Comparison of ENCODE assay signal across 1 cellular context in genomic region chr2:69643602-69644505, GRCh38.
A peak's percentile ranks its signal among the peaks of the same experiment; 100 is the strongest.
TF ChIP-seq lines count a peak whose summit lies in the region.

Gene AAK1, minus strand, starts transcription at chr2:69643739. Its CDS starts 699 bp downstream, at chr2:69643040.

TF ChIP-seq in HepG2, 621 proteins besides CTCF, POLR2A, EP300 and RAD21 (continued from another document and continues in another):
- peak; percentile 29 for TF ChIP-seq ZNF407 (CRISPR knock-in tag; IDR thresholded peaks at IDR 0.05; ENCODE audit: not compliant biosample characterization)
- TF ChIP-seq NCOA1 (CRISPR knock-in tag; IDR thresholded peaks at IDR 0.05) = 0 out of 2 replicates have a peak, but pooled peaks have one; percentile 49
- TF ChIP-seq ZFY (CRISPR knock-in tag; IDR thresholded peaks at IDR 0.05) = peak; percentile 97
- peak; percentile 88 for TF ChIP-seq MEIS2 (CRISPR knock-in tag; IDR thresholded peaks at IDR 0.05)
- TF ChIP-seq FOXO4 (CRISPR knock-in tag; conservative IDR thresholded peaks at IDR 0.05) = no peak
- peak; percentile 87 for TF ChIP-seq KDM2A (CRISPR knock-in tag; IDR thresholded peaks at IDR 0.05; ENCODE audit: borderline replicate concordance, low read depth)
- no peak for TF ChIP-seq MTF1 (CRISPR knock-in tag; IDR thresholded peaks at IDR 0.05)
- peak; percentile 90 for TF ChIP-seq ZNF687 (CRISPR knock-in tag; IDR thresholded peaks at IDR 0.05)
- no peak for TF ChIP-seq PHF5A (CRISPR knock-in tag; IDR thresholded peaks at IDR 0.05; ENCODE audit: low read depth, unreplicated experiment)
- no peak for TF ChIP-seq ZNF33B (CRISPR knock-in tag; IDR thresholded peaks at IDR 0.05)
- TF ChIP-seq STAT6 (CRISPR knock-in tag; IDR thresholded peaks at IDR 0.05; ENCODE audit: borderline replicate concordance) = no peak
- no peak for TF ChIP-seq IRX3 (CRISPR knock-in tag; IDR thresholded peaks at IDR 0.05; ENCODE audit: borderline replicate concordance, low read depth)
- peak; percentile 94 for TF ChIP-seq POLR2G (IDR thresholded peaks at IDR 0.05; ENCODE audit: low read depth, low read length)
- peak; percentile 83; the same call in 1 of the 2 replicates for TF ChIP-seq ZBTB3 (CRISPR knock-in tag; IDR thresholded peaks at IDR 0.05; ENCODE audit: borderline replicate concordance, low read depth)
- no peak for TF ChIP-seq KIAA2018 (CRISPR knock-in tag; IDR thresholded peaks at IDR 0.05; ENCODE audit: borderline replicate concordance)
- no peak; the same call in 1 of the 2 replicates for TF ChIP-seq SATB2 (CRISPR knock-in tag; IDR thresholded peaks at IDR 0.05)
- TF ChIP-seq REL (CRISPR knock-in tag; conservative IDR thresholded peaks at IDR 0.05) = 0 out of 2 replicates have a peak, but pooled peaks have one; percentile 68
- TF ChIP-seq ZNF75D (CRISPR knock-in tag; IDR thresholded peaks at IDR 0.05; ENCODE audit: borderline replicate concordance) = no peak
- peak; percentile 84 for TF ChIP-seq KDM5A (IDR thresholded peaks at IDR 0.05; ENCODE audit: borderline replicate concordance, low read length)
- TF ChIP-seq RFX5 (IDR thresholded peaks at IDR 0.05; ENCODE audit: low read depth, low read length) = 0 out of 2 replicates have a peak, but pooled peaks have one; percentile 8
- TF ChIP-seq ZNF569 (CRISPR knock-in tag; IDR thresholded peaks at IDR 0.05; ENCODE audit: borderline replicate concordance) = no peak
- TF ChIP-seq ZNF737 (CRISPR knock-in tag; IDR thresholded peaks at IDR 0.05; ENCODE audit: borderline replicate concordance) = no peak
- no peak for TF ChIP-seq RFX3 (CRISPR knock-in tag; IDR thresholded peaks at IDR 0.05)
- TF ChIP-seq SMARCC2 (IDR thresholded peaks at IDR 0.05) = no peak
- no peak for TF ChIP-seq KDM5B (CRISPR knock-in tag; IDR thresholded peaks at IDR 0.05; ENCODE audit: borderline replicate concordance)
- TF ChIP-seq ZNF770 (CRISPR knock-in tag; IDR thresholded peaks at IDR 0.05) = peak; percentile 94
